8 cellular contexts compared by ENCODE assay signal in genomic region chr12:13203028-13203922, GRCh38. TPM values are rescaled to one million over a fixed set of nuclear protein-coding genes. Genes with fewer than 3 reads are reported as not detected.
A peak's percentile ranks its signal among the peaks of the same experiment; 100 is the strongest.
DNase-seq lines count a peak whose midpoint lies in the region; ATAC-seq and TF ChIP-seq lines count a peak whose summit lies in the region.

No MANE protein-coding gene starts in this region.

- peak overlapping the region; percentile 96; the same call in 1 of the 2 replicates for H2BK20ac ChIP-seq in IMR-90 (ENCODE audit: low read depth, low read length)

- H3K4me2 ChIP-seq in IMR-90 (ENCODE audit: low read depth, low read length) = no peak overlapping the region

- peak overlapping the region; percentile 96 for H2BK5ac ChIP-seq in IMR-90 (ENCODE audit: low read depth, low read length, poor library complexity, severe bottlenecking)

- peaks cover 49% of the 10 kb centered on the region for H3K9me1 ChIP-seq in IMR-90 (ENCODE audit: insufficient read depth, low read length)

- dilution Hi-C loops in IMR-90 (cut with HindIII; ENCODE audit: low sequenced_read_pairs, unreplicated experiment) = no loop called here

- DNase-seq in AG09319 (ENCODE audit: extremely low read depth, low read depth) (no peak), IMR-90 (no peak), ecto neural progenitor cell (ENCODE audit: low spot score) (peak; percentile 77), HCEC 1CT (no peak), EL (no peak)
- no peak for DNase-seq in stimulated activated CD4-positive, alpha-beta T cell treated with anti-CD3 and anti-CD28 coated beads, Interleukin-4, amount 100 ng/mL, for 4 hours
- DNase-seq in activated T-helper 1 cell treated with anti-CD3 and anti-CD28 coated beads, Interleukin-12 subunit alpha, Interleukin-12 subunit beta, Interleukin-2, Interleukin-4 antibody, amounts not matched to agents 30 ng/mL and 10 ng/mL and 1 ng/mL, durations not matched to agents 14 hours and 24 hours and 36 hours (ENCODE audit: low spot score) = no peak

- H2BK15ac ChIP-seq in IMR-90 (ENCODE audit: low read depth, low read length) = peak overlapping the region; percentile 49; the same call in 1 of the 3 replicates

- H2BK120ac ChIP-seq in IMR-90 (ENCODE audit: low read depth, low read length) = peak overlapping the region; percentile 92

- peaks cover 46% of the 10 kb centered on the region for H3K4me1 Mint-ChIP-seq in activated T-helper 1 cell treated with anti-CD3 and anti-CD28 coated beads, Interleukin-12 subunit alpha, Interleukin-12 subunit beta, Interleukin-2, Interleukin-4 antibody, amounts not matched to agents 30 ng/mL and 10 ng/mL and 1 ng/mL, durations not matched to agents 14 hours and 24 hours and 36 hours (ENCODE audit: low read depth)

- no peak overlapping the region for H3K9ac ChIP-seq in IMR-90 (ENCODE audit: low read depth, low read length)

- TF ChIP-seq POLR2A in IMR-90 (IDR thresholded peaks at IDR 0.05; ENCODE audit: low read depth, low read length) = no peak

- 0 out of 2 replicates have a peak overlapping the region, but pooled peaks have one; percentile 22 for H3K56ac ChIP-seq in IMR-90 (ENCODE audit: extremely low read depth, insufficient read depth, low read length)

- H2AFZ ChIP-seq in IMR-90 (replicated peaks; ENCODE audit: low read length, poor library complexity) = no peak overlapping the region

- peaks cover 1% of the 10 kb centered on the region for H3K36me3 Mint-ChIP-seq in activated T-helper 1 cell treated with anti-CD3 and anti-CD28 coated beads, Interleukin-12 subunit alpha, Interleukin-12 subunit beta, Interleukin-2, Interleukin-4 antibody, amounts not matched to agents 30 ng/mL and 10 ng/mL and 1 ng/mL, durations not matched to agents 14 hours and 24 hours and 36 hours (ENCODE audit: low read depth)

- no peak overlapping the region for H3K4me3 ChIP-seq in IMR-90 (ENCODE audit: insufficient read depth, low read depth, low read length)
- H3K4me3 ChIP-seq in muscle layer of duodenum (ENCODE audit: low read depth in 1 of 2, low read length in 2 of 2) = peak overlapping the region in 1 of 2 donors; percentile 25

- no peaks in the 10 kb centered on the region; the same call in 1 of the 2 replicates for H4K20me1 ChIP-seq in IMR-90 (ENCODE audit: insufficient read depth, low read length)

- H3K4ac ChIP-seq in IMR-90 (ENCODE audit: low read depth, low read length) = peak overlapping the region; percentile 46

- peak overlapping the region; percentile 10 for H3K18ac ChIP-seq in IMR-90 (ENCODE audit: low read depth, low read length)

- CTCF ChIA-PET in IMR-90 (lab: Yijun Ruan, JAX) = interaction anchor here (0.7 kb wide), 1 partner anchor 326 kb away, joined by 3 read pairs; no protein-coding TSS in a partner anchor

- H4K91ac ChIP-seq in IMR-90 (ENCODE audit: insufficient read depth, low read depth, low read length) = peak overlapping the region; percentile 89

- H3K4me1 ChIP-seq in IMR-90 (ENCODE audit: control insufficient read depth, insufficient read depth, low read length) (peaks cover 41% of the 10 kb centered on the region), muscle layer of duodenum (ENCODE audit: control insufficient read depth in 1 of 2, insufficient read depth in 2 of 2, low read length in 2 of 2) (peaks cover 0 to 42% of the 10 kb centered on the region in 2 donors)

- POLR2A ChIA-PET in IMR-90 (lab: Charles Lee; ENCODE audit: unreplicated experiment) = interaction anchor here (0.6 kb wide), 1 partner anchor 187 kb away, joined by 3 read pairs; no protein-coding TSS in a partner anchor

- no peak for ATAC-seq in IMR-90 (ENCODE audit: low read depth)

- no peak overlapping the region for H3K27ac Mint-ChIP-seq in activated T-helper 1 cell treated with anti-CD3 and anti-CD28 coated beads, Interleukin-12 subunit alpha, Interleukin-12 subunit beta, Interleukin-2, Interleukin-4 antibody, amounts not matched to agents 30 ng/mL and 10 ng/mL and 1 ng/mL, durations not matched to agents 14 hours and 24 hours and 36 hours

- H3K36me3 ChIP-seq in IMR-90 (ENCODE audit: control insufficient read depth, insufficient read depth, low read length) = no peaks in the 10 kb centered on the region
- H3K36me3 ChIP-seq in muscle layer of duodenum (ENCODE audit: control insufficient read depth in 1 of 2, insufficient read depth in 2 of 2, low read length in 2 of 2) = peaks cover 5 to 10% of the 10 kb centered on the region in 2 donors

- no peaks in the 10 kb centered on the region for H3K9me3 Mint-ChIP-seq in activated T-helper 1 cell treated with anti-CD3 and anti-CD28 coated beads, Interleukin-12 subunit alpha, Interleukin-12 subunit beta, Interleukin-2, Interleukin-4 antibody, amounts not matched to agents 30 ng/mL and 10 ng/mL and 1 ng/mL, durations not matched to agents 14 hours and 24 hours and 36 hours

- peak overlapping the region; percentile 85 for H2AK5ac ChIP-seq in IMR-90 (ENCODE audit: low read depth, low read length)

- TF ChIP-seq RAD21 in IMR-90 (IDR thresholded peaks at IDR 0.05; ENCODE audit: low read length) = 0 out of 2 replicates have a peak, but pooled peaks have one; percentile 7

- peaks cover 18% of the 10 kb centered on the region for H3K27me3 Mint-ChIP-seq in activated T-helper 1 cell treated with anti-CD3 and anti-CD28 coated beads, Interleukin-12 subunit alpha, Interleukin-12 subunit beta, Interleukin-2, Interleukin-4 antibody, amounts not matched to agents 30 ng/mL and 10 ng/mL and 1 ng/mL, durations not matched to agents 14 hours and 24 hours and 36 hours (ENCODE audit: insufficient read depth)

- H3K4me3 Mint-ChIP-seq in activated T-helper 1 cell treated with anti-CD3 and anti-CD28 coated beads, Interleukin-12 subunit alpha, Interleukin-12 subunit beta, Interleukin-2, Interleukin-4 antibody, amounts not matched to agents 30 ng/mL and 10 ng/mL and 1 ng/mL, durations not matched to agents 14 hours and 24 hours and 36 hours = no peak overlapping the region

- intact Hi-C loops in IMR-90 (cut with micrococcal nuclease) = loop anchor here (10.0 kb wide), 1 partner anchor 418 kb away; the partner anchor contains the start of gene APOLD1
- intact Hi-C loops in activated T-helper 1 cell treated with anti-CD3 and anti-CD28 coated beads, Interleukin-12 subunit alpha, Interleukin-12 subunit beta, Interleukin-2, Interleukin-4 antibody, amounts not matched to agents 30 ng/mL and 10 ng/mL and 1 ng/mL, durations not matched to agents 14 hours and 24 hours and 36 hours (cut with micrococcal nuclease) = no loop called here

- no peaks in the 10 kb centered on the region for H3K9me3 ChIP-seq in IMR-90 (ENCODE audit: control insufficient read depth, insufficient read depth, low read length)
- no peaks in the 10 kb centered on the region for H3K9me3 ChIP-seq in muscle layer of duodenum (ENCODE audit: control insufficient read depth in 1 of 2, low read length in 2 of 2)

- H3K27me3 ChIP-seq in IMR-90 (ENCODE audit: control insufficient read depth, insufficient read depth, low read length) = no peaks in the 10 kb centered on the region
- H3K27me3 ChIP-seq in muscle layer of duodenum (ENCODE audit: low read depth, low read length) = no peaks in the 10 kb centered on the region

- BruUV-seq in IMR-90 (replicated peaks; lab: Mats Ljungman, UMichigan) = no TSS peak

- peak overlapping the region; percentile 74 for H3K23ac ChIP-seq in IMR-90 (ENCODE audit: low read depth, low read length)

- WGBS in IMR-90 (ENCODE audit: extremely low coverage in 2 of 2, insufficient read length in 1 of 2), 2 experiments = 67% methylated on average over 6 of the region's 16 CpGs; no CpG with 5 or more reads in 1 of the 2 experiments

- peak overlapping the region; percentile 79 for H3K27ac ChIP-seq in IMR-90 (ENCODE audit: insufficient read depth, low read length)
- peak overlapping the region; percentile 21 for H3K27ac ChIP-seq in muscle layer of duodenum (ENCODE audit: low read length)

- H2AK9ac ChIP-seq in IMR-90 (replicated peaks; ENCODE audit: low read depth, low read length, poor library complexity) = peak overlapping the region; percentile 73

- TF ChIP-seq CTCF in AG09319 (IDR thresholded peaks at IDR 0.05; ENCODE audit: low read depth, low read length) (peak; percentile 58), IMR-90 (conservative IDR thresholded peaks at IDR 0.05; ENCODE audit: low read depth, low read length) (0 out of 2 replicates have a peak, but pooled peaks have one; percentile 15)

- peaks cover 11 to 80% of the 10 kb centered on the region in 2 experiments for H3K79me1 ChIP-seq in IMR-90 (ENCODE audit: low read depth in 1 of 2, low read length in 2 of 2)

- H4K5ac ChIP-seq in IMR-90 (ENCODE audit: low read depth, low read length) = peak overlapping the region; percentile 41

- peak overlapping the region; percentile 5 to 63; a peak in 3 of 4 replicates for H4K8ac ChIP-seq in IMR-90 (ENCODE audit: low read depth in 2 of 2, low read length in 2 of 2)

- in situ Hi-C loops in IMR-90 (cut with MboI; ENCODE audit: low sequenced_read_pairs) = no loop called here

- peak overlapping the region; percentile 91 for H3K14ac ChIP-seq in IMR-90 (replicated peaks; ENCODE audit: low read depth, low read length)

TF ChIP-seq in IMR-90, 13 proteins besides CTCF, POLR2A, EP300 and RAD21:
- TF ChIP-seq MAFK (IDR thresholded peaks at IDR 0.05; ENCODE audit: low read depth, low read length) (no peak), FOS (IDR thresholded peaks at IDR 0.05; ENCODE audit: low read depth, low read length) (no peak), MXI1 (IDR thresholded peaks at IDR 0.05; ENCODE audit: borderline replicate concordance, low read depth, low read length) (no peak), NFE2L2 (IDR thresholded peaks at IDR 0.05; ENCODE audit: low read depth, low read length) (no peak), RFX5 (IDR thresholded peaks at IDR 0.05; ENCODE audit: low read depth, low read length) (no peak), BHLHE40 (IDR thresholded peaks at IDR 0.05; ENCODE audit: low read depth, low read length) (no peak), CEBPB (IDR thresholded peaks at IDR 0.05; ENCODE audit: low read depth, low read length) (no peak)

RNA-seq across cellular contexts. Expression of gene EMP1, which starts 6.7 kb away (rescaled TPM):
- total RNA-seq in IMR-90 (2012; rRNA removed) = 137 and 570 TPM in 2 replicates
- 106 and 201 TPM in 2 replicates for polyA plus RNA-seq in IMR-90 (2012; rRNA removed)
- 69.6 and 82.0 TPM in 2 replicates for polyA plus RNA-seq in IMR-90 (2012; cell fraction: cytosol; rRNA removed)
- polyA plus RNA-seq in IMR-90 (2012; cell fraction: nucleus; rRNA removed; ENCODE audit: low replicate concordance) = 81.8 and 230 TPM in 2 replicates
- total RNA-seq in activated T-helper 1 cell treated with anti-CD3 and anti-CD28 coated beads, Interleukin-12 subunit alpha, Interleukin-12 subunit beta, Interleukin-2, Interleukin-4 antibody, amounts not matched to agents 30 ng/mL and 10 ng/mL and 1 ng/mL, durations not matched to agents 14 hours and 24 hours and 36 hours = 29.6 and 33.6 TPM in 2 replicates
